ENCODE assay signal across 1 cellular context in genomic region chr19:40718774-40719391, GRCh38.
TF ChIP-seq lines count a peak whose summit lies in the region.

No MANE protein-coding gene starts in this region.

TF ChIP-seq in A549, 52 proteins besides CTCF, POLR2A, EP300 and RAD21 (continued from another document):
- TF ChIP-seq FOSL2 (IDR thresholded peaks at IDR 0.05) = no peak
- no peak for TF ChIP-seq FOSL2 (CRISPR knock-in tag; IDR thresholded peaks at IDR 0.05)
- no peak for TF ChIP-seq CHD4 (IDR thresholded peaks at IDR 0.05; ENCODE audit: borderline replicate concordance)
- no peak; a peak in 1 of 5 replicates for TF ChIP-seq JUN (IDR thresholded peaks at IDR 0.05)
- TF ChIP-seq GATA3 (IDR thresholded peaks at IDR 0.05; ENCODE audit: borderline replicate concordance) = no peak
- TF ChIP-seq NFE2L2 (conservative IDR thresholded peaks at IDR 0.05; ENCODE audit: low read length) = no peak
- 0 out of 2 replicates have a peak, but pooled peaks have one; percentile 47 for TF ChIP-seq HOXA7 (CRISPR knock-in tag; IDR thresholded peaks at IDR 0.05)
- TF ChIP-seq RFX5 (IDR thresholded peaks at IDR 0.05) = no peak
- no peak for TF ChIP-seq TP53 (CRISPR knock-in tag; IDR thresholded peaks at IDR 0.05)
- TF ChIP-seq MAFK (IDR thresholded peaks at IDR 0.05; ENCODE audit: partially characterized antibody) = no peak
- TF ChIP-seq RARB (CRISPR knock-in tag; IDR thresholded peaks at IDR 0.05) = peak; percentile 42; the same call in 1 of the 2 replicates
- no peak for TF ChIP-seq ELK1 (IDR thresholded peaks at IDR 0.05; ENCODE audit: low read depth, low read length)
- TF ChIP-seq ESRRA (IDR thresholded peaks at IDR 0.05; ENCODE audit: borderline replicate concordance, low read length) = no peak
- TF ChIP-seq ATOH8 (CRISPR knock-in tag; IDR thresholded peaks at IDR 0.05; ENCODE audit: low read depth) = 0 out of 2 replicates have a peak, but pooled peaks have one; percentile 23
- TF ChIP-seq PHF8 (IDR thresholded peaks at IDR 0.05; ENCODE audit: borderline replicate concordance, low read depth) = no peak
- TF ChIP-seq MYC (IDR thresholded peaks at IDR 0.05; ENCODE audit: borderline replicate concordance, low read length) = no peak
- no peak for TF ChIP-seq EHF (CRISPR knock-in tag; IDR thresholded peaks at IDR 0.05)
- TF ChIP-seq BHLHE40 (IDR thresholded peaks at IDR 0.05; ENCODE audit: low read depth, low read length) = no peak
- TF ChIP-seq CHD2 (IDR thresholded peaks at IDR 0.05; ENCODE audit: low read length, partially characterized antibody) = no peak
- no peak for TF ChIP-seq FOSB (CRISPR knock-in tag; IDR thresholded peaks at IDR 0.05)
- TF ChIP-seq SREBF2 (IDR thresholded peaks at IDR 0.05) = no peak
- TF ChIP-seq SMC3 (IDR thresholded peaks at IDR 0.05) = 0 out of 3 replicates have a peak, but pooled peaks have one; percentile 8
